14 cellular contexts compared by ENCODE assay signal in the genomic region with DNA sequence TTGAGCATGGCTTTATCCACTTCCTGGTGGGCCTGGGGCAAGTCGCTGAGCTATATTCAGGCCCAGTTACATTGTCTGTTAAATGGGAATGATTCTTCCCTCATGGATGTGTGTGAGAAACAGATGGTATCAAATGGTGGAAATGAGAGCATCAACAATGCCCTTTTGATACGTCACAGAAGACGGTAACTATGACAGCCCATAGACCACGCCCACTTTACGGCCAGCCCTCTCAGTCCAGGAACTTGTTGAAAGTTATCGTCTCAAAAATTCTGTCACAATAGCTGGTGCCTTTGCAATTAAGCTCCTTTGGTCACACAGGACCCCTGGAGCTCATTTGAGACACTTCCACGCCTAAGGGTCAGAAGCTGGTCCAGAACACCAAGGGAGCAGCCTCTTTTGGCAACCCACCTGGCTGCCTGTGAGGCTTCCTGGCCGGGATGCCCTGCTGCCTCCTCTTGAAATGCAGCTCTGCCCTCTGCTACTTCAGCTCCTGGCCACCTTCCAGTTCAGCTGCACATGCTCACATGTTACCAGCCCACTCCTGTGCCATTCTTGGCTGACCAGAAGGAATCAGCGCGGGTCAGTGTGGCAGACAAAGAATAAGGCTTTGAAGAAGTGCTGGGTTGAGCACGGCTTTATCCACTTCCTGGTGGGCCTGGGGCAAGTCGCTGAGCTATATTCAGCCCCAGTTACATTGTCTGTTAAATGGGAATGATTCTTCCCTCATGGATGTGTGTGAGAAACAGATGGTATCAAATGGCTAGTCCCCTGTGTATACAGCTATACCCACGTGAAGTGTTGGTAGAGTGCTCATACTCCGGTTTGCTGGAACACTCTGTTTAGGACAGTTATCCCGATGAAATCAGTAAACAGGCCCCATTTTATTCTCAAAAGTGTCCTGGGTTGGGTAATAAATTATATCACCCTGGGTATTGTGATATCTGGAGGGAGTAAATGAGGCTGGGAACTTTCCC.
A peak's percentile ranks its signal among the peaks of the same experiment; 100 is the strongest.
DNase-seq lines count a peak whose midpoint lies in the region; TF ChIP-seq lines count a peak whose summit lies in the region.
"Had no signal": no experiment of that assay in that cellular context is flagged by ENCODE, and none has a peak within 500 bp of the region (broad histone marks: within the 10 kb centered on the region; RNA-seq: fewer than 3 reads in every experiment).

No MANE protein-coding gene starts in this region.

- H3K27me3 ChIP-seq in mammary epithelial cell (ENCODE audit: insufficient read depth, low read length): no peaks in the 10 kb centered on the region
- no peaks in the 10 kb centered on the region for H3K27me3 ChIP-seq in suprapubic skin

- no peak overlapping the region for H3K27ac ChIP-seq in mammary epithelial cell (ENCODE audit: insufficient read depth, low read depth, low read length)
- peak overlapping the region; percentile 50 for H3K27ac ChIP-seq in suprapubic skin
- H3K27ac ChIP-seq: 22Rv1 had no signal

- no TSS peak for BruUV-seq in mammary epithelial cell (replicated peaks; lab: Mats Ljungman, UMichigan)

- no peaks in the 10 kb centered on the region for H3K79me2 ChIP-seq in mammary epithelial cell (ENCODE audit: insufficient read depth, low read length)

- TF ChIP-seq POLR2A in suprapubic skin (IDR thresholded peaks at IDR 0.05): no peak

- H3K4me2 ChIP-seq in mammary epithelial cell (ENCODE audit: insufficient read depth, low read depth, low read length): no peak overlapping the region

- peak overlapping the region; percentile 9 for H2AFZ ChIP-seq in mammary epithelial cell (ENCODE audit: low read depth, low read length)

- H3K4me1 ChIP-seq in mammary epithelial cell (ENCODE audit: insufficient read depth, low read length) (peaks cover 7% of the 10 kb centered on the region), suprapubic skin (peaks cover 15% of the 10 kb centered on the region)

- dilution Hi-C loops in mammary epithelial cell (cut with HindIII; ENCODE audit: low sequenced_read_pairs): no loop called here

- H3K36me3 ChIP-seq in mammary epithelial cell (ENCODE audit: insufficient read depth, low read length) (no peaks in the 10 kb centered on the region), suprapubic skin (no peaks in the 10 kb centered on the region)

- no peaks in the 10 kb centered on the region for H4K20me1 ChIP-seq in mammary epithelial cell (ENCODE audit: insufficient read depth, low read length)

- H3K9me3 ChIP-seq in mammary epithelial cell (replicated peaks; ENCODE audit: insufficient read depth, low read length): no peaks in the 10 kb centered on the region
- no peaks in the 10 kb centered on the region for H3K9me3 ChIP-seq in suprapubic skin

- no peak overlapping the region for H3K9ac ChIP-seq in mammary epithelial cell (ENCODE audit: insufficient read depth, low read length)

- TF ChIP-seq EP300 in suprapubic skin (IDR thresholded peaks at IDR 0.05): no peak

- CTCF ChIA-PET in mammary epithelial cell (lab: Charles Lee; ENCODE audit: low non-redundant PET): no interaction called here

- H3K4me3 ChIP-seq in mammary epithelial cell (replicated peaks in 1 of 3; ENCODE audit: insufficient read depth in 1 of 3, low read depth in 2 of 3, low read length in 3 of 3) (no peak overlapping the region), suprapubic skin (no peak overlapping the region)

- TF ChIP-seq CTCF in mammary epithelial cell (conservative IDR thresholded peaks at IDR 0.05 in 1 of 2, IDR thresholded peaks at IDR 0.05 in 1 of 2; ENCODE audit: extremely low read depth in 1 of 2, insufficient read depth in 1 of 2, low read depth in 1 of 2, low read length in 2 of 2): no peak
- TF ChIP-seq CTCF in suprapubic skin (IDR thresholded peaks at IDR 0.05): no peak

- intact Hi-C loops in mammary epithelial cell (cut with micrococcal nuclease): no loop called here

- in situ Hi-C loops in mammary epithelial cell (cut with MboI; ENCODE audit: low sequenced_read_pairs in 2 of 2): no loop called here

- peak; percentile 56 for DNase-seq in DMS 273 (lab: John Stamatoyannopoulos, UW; ENCODE audit: unreplicated experiment)
- DNase-seq in DMS 273 treated with DMSO at 0.1 percent for 48 hours (lab: John Stamatoyannopoulos, UW): no peak
- DNase-seq in mammary epithelial cell: no peak
- peak; percentile 51 for DNase-seq in kidney tubule cell (ENCODE audit: low spot score)
- DNase-seq in suprapubic skin (ENCODE audit: low spot score in 2 of 2): no peak
- no peak for DNase-seq in NCI-H2227 (lab: John Stamatoyannopoulos, UW; ENCODE audit: unreplicated experiment)
- DNase-seq in D341Med (ENCODE audit: low spot score): no peak
- DNase-seq in OCI-M2 (lab: John Stamatoyannopoulos, UW; ENCODE audit: unreplicated experiment): no peak
- DNase-seq: activated gamma-delta T cell treated with Interleukin-2 at 50 U/mL for 16 hours; CD4-positive, CD25-positive, alpha-beta regulatory T cell; MV-4-11; NCI-H226; stimulated activated CD4-positive, alpha-beta T cell treated with anti-CD3 and anti-CD28 coated beads, Interleukin-2, amount 100 ng/mL, for 48 hours had no signal

- WGBS in mammary epithelial cell (ENCODE audit: low coverage, missing lambda C conversion rate): 62% methylated on average over 13 of the region's 15 CpGs
- 94% methylated on average over 13 of the region's 15 CpGs for WGBS in suprapubic skin

Comparison
In these comparisons a context has a peak if more than half of its experiments do, and no peak if none do; other contexts are left out.
1. DNase-seq: peak in DMS 273 (single experiment) and kidney tubule cell (single experiment); none in DMS 273 treated with DMSO at 0.1 percent for 48 hours (single experiment), mammary epithelial cell (single experiment), suprapubic skin (0 of 2), NCI-H2227 (single experiment), D341Med (single experiment) and OCI-M2 (single experiment).